8 cellular contexts compared by ENCODE assay signal in the genomic region with DNA sequence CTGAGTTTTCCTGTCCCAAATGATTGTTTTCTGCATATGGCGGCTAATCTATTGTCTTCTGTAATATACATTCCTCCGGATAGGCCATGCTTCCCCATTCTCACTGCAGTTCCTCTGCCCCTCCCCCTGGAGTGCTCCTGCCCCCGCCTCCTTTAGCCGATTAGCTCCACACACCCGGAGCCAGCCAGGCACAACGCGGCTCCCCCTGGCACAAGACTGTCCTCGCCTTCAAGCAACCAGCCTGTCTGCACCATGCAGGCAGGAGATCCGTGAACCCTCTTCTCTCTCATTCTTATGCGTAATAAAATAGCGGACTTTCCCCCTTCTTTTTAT. TPM values are rescaled to one million over a fixed set of nuclear protein-coding genes. Genes with fewer than 3 reads are reported as not detected.
DNase-seq lines count a peak whose midpoint lies in the region; ATAC-seq and TF ChIP-seq lines count a peak whose summit lies in the region.

No MANE protein-coding gene starts in this region.

- H4K20me1 ChIP-seq in BLaER1 (no peaks in the 10 kb centered on the region), HCT116 (ENCODE audit: insufficient read depth) (no peaks in the 10 kb centered on the region)

- no peaks in the 10 kb centered on the region for H3K36me3 Mint-ChIP-seq in activated CD8-positive, alpha-beta memory T cell treated with anti-CD3 and anti-CD28 coated beads, Interleukin-2, amount 10 ng/mL, durations not matched to agents 7 days and 5 days

- H3K4me1 ChIP-seq in BLaER1 (peaks cover 70% of the 10 kb centered on the region), HCT116 (ENCODE audit: control insufficient read depth in 1 of 2, insufficient read depth in 2 of 2, low read length in 2 of 2) (peaks cover 9 to 18% of the 10 kb centered on the region in 2 experiments; a peak in 3 of 4 replicates), cardiac muscle cell (ENCODE audit: low read depth) (peaks cover 10% of the 10 kb centered on the region)

- no peaks in the 10 kb centered on the region for H3K9me2 ChIP-seq in HCT116 (ENCODE audit: insufficient read depth)

- TF ChIP-seq RAD21 in HCT116 (IDR thresholded peaks at IDR 0.05; ENCODE audit: low read depth): no peak

- H3K4me3 ChIP-seq in BLaER1 (peak overlapping the region; percentile 80), HCT116 (replicated peaks in 1 of 2; ENCODE audit: low read depth in 1 of 2, low read length in 2 of 2) (peak overlapping the region; percentile 17 to 48; a peak in 3 of 4 replicates), cardiac muscle cell (peak overlapping the region; percentile 43)

- H3K79me2 ChIP-seq in HCT116 (ENCODE audit: insufficient read depth, low read length): no peaks in the 10 kb centered on the region

- DNase-seq in HCT116 (ENCODE audit: low read depth, low spot score): no peak
- peak; percentile 74 for DNase-seq in RPMI7951 (ENCODE audit: low read depth)
- peak; percentile 35 to 52 for DNase-seq in cardiac muscle cell (ENCODE audit: low read depth in 1 of 2, low spot score in 1 of 2)
- DNase-seq in putamen (ENCODE audit: low spot score): peak; percentile 80
- no peak for DNase-seq in activated CD8-positive, alpha-beta memory T cell treated with anti-CD3 and anti-CD28 coated beads, Interleukin-2, amount 10 ng/mL, durations not matched to agents 7 days and 5 days

- peaks cover 6% of the 10 kb centered on the region for H3K4me1 Mint-ChIP-seq in activated CD8-positive, alpha-beta memory T cell treated with anti-CD3 and anti-CD28 coated beads, Interleukin-2, amount 10 ng/mL, durations not matched to agents 7 days and 5 days

- H3K27me3 ChIP-seq in BLaER1: no peaks in the 10 kb centered on the region
- peaks cover 22% of the 10 kb centered on the region for H3K27me3 ChIP-seq in HCT116 (ENCODE audit: insufficient read depth, low read length)
- peaks cover 12% of the 10 kb centered on the region for H3K27me3 ChIP-seq in cardiac muscle cell

- TF ChIP-seq CTCF in HCT116 (IDR thresholded peaks at IDR 0.05 in 2 of 3, conservative IDR thresholded peaks at IDR 0.05 in 1 of 3; ENCODE audit: borderline replicate concordance in 1 of 3, insufficient read depth in 1 of 3, low read depth in 2 of 3, low read length in 2 of 3) (no peak), cardiac muscle cell (IDR thresholded peaks at IDR 0.05; ENCODE audit: low read depth, low read length) (no peak)

- peak overlapping the region; percentile 91 for H2AFZ ChIP-seq in HCT116 (ENCODE audit: low read depth, low read length, poor library complexity, severe bottlenecking)

- ATAC-seq in HCT116: peak; percentile 73
- ATAC-seq in activated CD8-positive, alpha-beta memory T cell treated with anti-CD3 and anti-CD28 coated beads, Interleukin-2, amount 10 ng/mL, durations not matched to agents 7 days and 5 days: no peak
- ATAC-seq in HG02588 (IDR thresholded peaks at IDR 0.05; ENCODE audit: unreplicated experiment): no peak
- no peak for ATAC-seq in HG03025 (IDR thresholded peaks at IDR 0.05; ENCODE audit: low FRiP score, unreplicated experiment)

- H3K4me2 ChIP-seq in BLaER1 (peak overlapping the region; percentile 99), HCT116 (ENCODE audit: low read length) (peak overlapping the region; percentile 66)

- H3K27ac ChIP-seq in BLaER1 (peak overlapping the region; percentile 99), HCT116 (ENCODE audit: low read depth, low read length) (no peak overlapping the region), cardiac muscle cell (no peak overlapping the region)

- intact Hi-C loops in HCT116 (cut with micrococcal nuclease): no loop called here

- BruUV-seq in HCT116 (replicated peaks; lab: Mats Ljungman, UMichigan): no TSS peak

- no peak overlapping the region for H3K27ac Mint-ChIP-seq in activated CD8-positive, alpha-beta memory T cell treated with anti-CD3 and anti-CD28 coated beads, Interleukin-2, amount 10 ng/mL, durations not matched to agents 7 days and 5 days

- H3K9me3 Mint-ChIP-seq in activated CD8-positive, alpha-beta memory T cell treated with anti-CD3 and anti-CD28 coated beads, Interleukin-2, amount 10 ng/mL, durations not matched to agents 7 days and 5 days (ENCODE audit: low read depth): no peaks in the 10 kb centered on the region

- TF ChIP-seq POLR2A in HCT116 (IDR thresholded peaks at IDR 0.05; ENCODE audit: borderline replicate concordance, extremely low read depth, insufficient read depth, insufficient read length): no peak

- H3K27me3 Mint-ChIP-seq in activated CD8-positive, alpha-beta memory T cell treated with anti-CD3 and anti-CD28 coated beads, Interleukin-2, amount 10 ng/mL, durations not matched to agents 7 days and 5 days: peaks cover 84% of the 10 kb centered on the region

- H3K9ac ChIP-seq in BLaER1 (peak overlapping the region; percentile 98), HCT116 (ENCODE audit: low read length) (no peak overlapping the region)

- CTCF ChIA-PET in HCT116 (lab: Charles Lee): interaction anchor here (1.0 kb wide), 1 partner anchor 11 kb away, joined by 3 read pairs; no protein-coding TSS in a partner anchor
- CTCF ChIA-PET in activated CD8-positive, alpha-beta memory T cell treated with anti-CD3 and anti-CD28 coated beads, Interleukin-2, amount 10 ng/mL, durations not matched to agents 7 days and 5 days (lab: Charles Lee): no interaction called here

- POLR2A ChIA-PET in HCT116 (lab: Charles Lee): interaction anchor here (1.4 kb wide), 1 partner anchor 123 kb away, joined by 3 read pairs; no protein-coding TSS in a partner anchor

- H3K9me3 ChIP-seq in BLaER1 (no peaks in the 10 kb centered on the region), HCT116 (ENCODE audit: control insufficient read depth in 1 of 2, insufficient read depth in 1 of 2, low read depth in 1 of 2, low read length in 2 of 2) (no peaks in the 10 kb centered on the region), cardiac muscle cell (ENCODE audit: low read depth) (no peaks in the 10 kb centered on the region)

- H3K4me3 Mint-ChIP-seq in activated CD8-positive, alpha-beta memory T cell treated with anti-CD3 and anti-CD28 coated beads, Interleukin-2, amount 10 ng/mL, durations not matched to agents 7 days and 5 days: no peak overlapping the region

- RAD21 ChIA-PET in HCT116 (lab: Charles Lee; ENCODE audit: low non-redundant PET in 1 of 2, low total read pairs in 2 of 2, uncharacterized antibody in 2 of 2, unreplicated experiment in 2 of 2): no interaction called here

- H3K36me3 ChIP-seq in BLaER1 (no peaks in the 10 kb centered on the region), HCT116 (ENCODE audit: control insufficient read depth in 1 of 2, insufficient read depth in 2 of 2, low read length in 2 of 2) (no peaks in the 10 kb centered on the region), cardiac muscle cell (no peaks in the 10 kb centered on the region)

TF ChIP-seq in HCT116, 20 proteins besides CTCF, POLR2A, EP300 and RAD21 (continues in another document):
- TF ChIP-seq ZFX (IDR thresholded peaks at IDR 0.05) (no peak), EGR1 (IDR thresholded peaks at IDR 0.05; ENCODE audit: low read depth) (no peak), CBX3 (IDR thresholded peaks at IDR 0.05; ENCODE audit: low read depth) (no peak), CEBPB (IDR thresholded peaks at IDR 0.05; ENCODE audit: low read depth) (no peak), EZH2phosphoT487 (IDR thresholded peaks at IDR 0.05; ENCODE audit: borderline replicate concordance) (no peak), YY1 (IDR thresholded peaks at IDR 0.05; ENCODE audit: extremely low read depth, insufficient replicate concordance, low read depth, low read length) (no peak), EZH2 (IDR thresholded peaks at IDR 0.05) (no peak), SIN3A (IDR thresholded peaks at IDR 0.05; ENCODE audit: low read depth) (no peak), POLR2AphosphoS5 (IDR thresholded peaks at IDR 0.05; ENCODE audit: low read depth, low read length) (no peak), ELF1 (IDR thresholded peaks at IDR 0.05; ENCODE audit: borderline replicate concordance, low read depth) (no peak), JUND (IDR thresholded peaks at IDR 0.05) (no peak)
- TF ChIP-seq, protein P1, sequence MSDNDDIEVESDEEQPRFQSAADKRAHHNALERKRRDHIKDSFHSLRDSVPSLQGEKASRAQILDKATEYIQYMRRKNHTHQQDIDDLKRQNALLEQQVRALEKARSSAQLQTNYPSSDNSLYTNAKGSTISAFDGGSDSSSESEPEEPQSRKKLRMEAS (IDR thresholded peaks at IDR 0.05): no peak
- TF ChIP-seq, protein P2, sequence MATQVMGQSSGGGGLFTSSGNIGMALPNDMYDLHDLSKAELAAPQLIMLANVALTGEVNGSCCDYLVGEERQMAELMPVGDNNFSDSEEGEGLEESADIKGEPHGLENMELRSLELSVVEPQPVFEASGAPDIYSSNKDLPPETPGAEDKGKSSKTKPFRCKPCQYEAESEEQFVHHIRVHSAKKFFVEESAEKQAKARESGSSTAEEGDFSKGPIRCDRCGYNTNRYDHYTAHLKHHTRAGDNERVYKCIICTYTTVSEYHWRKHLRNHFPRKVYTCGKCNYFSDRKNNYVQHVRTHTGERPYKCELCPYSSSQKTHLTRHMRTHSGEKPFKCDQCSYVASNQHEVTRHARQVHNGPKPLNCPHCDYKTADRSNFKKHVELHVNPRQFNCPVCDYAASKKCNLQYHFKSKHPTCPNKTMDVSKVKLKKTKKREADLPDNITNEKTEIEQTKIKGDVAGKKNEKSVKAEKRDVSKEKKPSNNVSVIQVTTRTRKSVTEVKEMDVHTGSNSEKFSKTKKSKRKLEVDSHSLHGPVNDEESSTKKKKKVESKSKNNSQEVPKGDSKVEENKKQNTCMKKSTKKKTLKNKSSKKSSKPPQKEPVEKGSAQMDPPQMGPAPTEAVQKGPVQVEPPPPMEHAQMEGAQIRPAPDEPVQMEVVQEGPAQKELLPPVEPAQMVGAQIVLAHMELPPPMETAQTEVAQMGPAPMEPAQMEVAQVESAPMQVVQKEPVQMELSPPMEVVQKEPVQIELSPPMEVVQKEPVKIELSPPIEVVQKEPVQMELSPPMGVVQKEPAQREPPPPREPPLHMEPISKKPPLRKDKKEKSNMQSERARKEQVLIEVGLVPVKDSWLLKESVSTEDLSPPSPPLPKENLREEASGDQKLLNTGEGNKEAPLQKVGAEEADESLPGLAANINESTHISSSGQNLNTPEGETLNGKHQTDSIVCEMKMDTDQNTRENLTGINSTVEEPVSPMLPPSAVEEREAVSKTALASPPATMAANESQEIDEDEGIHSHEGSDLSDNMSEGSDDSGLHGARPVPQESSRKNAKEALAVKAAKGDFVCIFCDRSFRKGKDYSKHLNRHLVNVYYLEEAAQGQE (IDR thresholded peaks at IDR 0.05; ENCODE audit: low read depth): no peak
- TF ChIP-seq, protein P3, sequence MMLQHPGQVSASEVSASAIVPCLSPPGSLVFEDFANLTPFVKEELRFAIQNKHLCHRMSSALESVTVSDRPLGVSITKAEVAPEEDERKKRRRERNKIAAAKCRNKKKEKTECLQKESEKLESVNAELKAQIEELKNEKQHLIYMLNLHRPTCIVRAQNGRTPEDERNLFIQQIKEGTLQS (IDR thresholded peaks at IDR 0.05): no peak

RNA-seq across cellular contexts. Expression of a gene that starts 18.0 kb away (rescaled TPM):
- total RNA-seq in HCT116 (2021; ENCODE audit: unreplicated experiment): 0.07 TPM
- 0.04 and 0.10 TPM in 2 replicates for polyA plus RNA-seq in HCT116 (2012)
- total RNA-seq in RPMI7951 (2014; rRNA removed; shearing (Covaris generic)): 19.8 TPM in 2 replicates
- total RNA-seq in cardiac muscle cell: 0.63 and 1.8 TPM in 2 replicates
- 1.4 and 1.9 TPM in 2 replicates for polyA plus RNA-seq in cardiac muscle cell
- not detected for total RNA-seq in activated CD8-positive, alpha-beta memory T cell treated with anti-CD3 and anti-CD28 coated beads, Interleukin-2, amount 10 ng/mL, durations not matched to agents 7 days and 5 days

Comparison
In these comparisons a context has a peak if more than half of its experiments do, and no peak if none do; other contexts are left out.
1. DNase-seq: peak in RPMI7951 (single experiment), cardiac muscle cell (2 of 2) and putamen (single experiment); none in HCT116 (single experiment) and activated CD8-positive, alpha-beta memory T cell treated with anti-CD3 and anti-CD28 coated beads, Interleukin-2, amount 10 ng/mL, durations not matched to agents 7 days and 5 days (single experiment).
2. Peak in every context shown above with its lines, with median percentiles within 50 percentile points of each other: H3K4me3 ChIP-seq.